8 cellular contexts compared by ENCODE assay signal in the genomic region with DNA sequence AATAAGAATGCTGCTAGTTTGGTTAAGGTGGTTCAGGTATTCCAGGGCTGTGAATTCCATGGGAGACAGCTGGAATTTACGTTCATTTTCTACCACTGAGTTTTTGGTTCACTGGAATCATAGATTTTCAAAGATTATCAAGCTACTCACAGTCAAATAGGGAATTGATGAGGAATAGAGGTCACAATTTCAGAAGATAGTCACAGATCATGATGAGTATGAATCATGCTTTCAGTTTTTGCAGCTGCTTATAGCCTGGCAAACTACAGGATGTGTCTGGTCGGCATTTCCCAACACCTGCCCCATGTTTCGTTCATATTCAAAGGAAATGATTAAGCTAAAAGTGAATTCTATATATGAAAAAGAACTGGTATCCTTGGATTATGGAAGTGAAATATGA. TPM values are rescaled to one million over a fixed set of nuclear protein-coding genes. Genes with fewer than 3 reads are reported as not detected.
DNase-seq lines count a peak whose midpoint lies in the region; ATAC-seq lines count a peak whose summit lies in the region.

No MANE protein-coding gene starts in this region.

- no peak overlapping the region for H3K27ac ChIP-seq in CD4-positive, alpha-beta memory T cell (ENCODE audit: low read depth, low read length)

- POLR2A ChIA-PET in CD4-positive, alpha-beta memory T cell (lab: Charles Lee; ENCODE audit: partially characterized antibody) = interaction anchor here (1.6 kb wide), 1 partner anchor 59 kb away, joined by 5 read pairs; a partner anchor contains a TSS

- H3K36me3 ChIP-seq in CD4-positive, alpha-beta memory T cell (ENCODE audit: insufficient read depth, low read length) = no peaks in the 10 kb centered on the region

- peaks cover 21% of the 10 kb centered on the region for H3K4me1 ChIP-seq in CD4-positive, alpha-beta memory T cell (ENCODE audit: insufficient read depth, low read length)

- no peaks in the 10 kb centered on the region for H3K27me3 Mint-ChIP-seq in CD4-positive, alpha-beta memory T cell
- no peaks in the 10 kb centered on the region for H3K27me3 Mint-ChIP-seq in activated naive CD4-positive, alpha-beta T cell treated with anti-CD3 and anti-CD28 coated beads for 36 hours (ENCODE audit: low read depth)

- no peaks in the 10 kb centered on the region for H3K9me3 Mint-ChIP-seq in CD4-positive, alpha-beta memory T cell
- no peaks in the 10 kb centered on the region for H3K9me3 Mint-ChIP-seq in activated naive CD4-positive, alpha-beta T cell treated with anti-CD3 and anti-CD28 coated beads for 36 hours

- CTCF ChIA-PET in CD4-positive, alpha-beta memory T cell (lab: Charles Lee; ENCODE audit: partially characterized antibody) = interaction anchor here (1.5 kb wide), 1 partner anchor 10 kb away, joined by 5 read pairs; no protein-coding TSS in a partner anchor
- CTCF ChIA-PET in activated naive CD4-positive, alpha-beta T cell treated with anti-CD3 and anti-CD28 coated beads for 36 hours (lab: Charles Lee) = interaction anchor here (1.0 kb wide), 1 partner anchor 216 kb away, joined by 3 read pairs; no protein-coding TSS in a partner anchor

- peaks cover 0 to 7% (median 3%) of the 10 kb centered on the region in 4 donors for H3K4me1 Mint-ChIP-seq in CD4-positive, alpha-beta memory T cell
- H3K4me1 Mint-ChIP-seq in activated naive CD4-positive, alpha-beta T cell treated with anti-CD3 and anti-CD28 coated beads for 36 hours (ENCODE audit: low read depth) = no peaks in the 10 kb centered on the region

- peaks cover 8 to 17% of the 10 kb centered on the region in 2 donors for H3K36me3 Mint-ChIP-seq in CD4-positive, alpha-beta memory T cell
- H3K36me3 Mint-ChIP-seq in activated naive CD4-positive, alpha-beta T cell treated with anti-CD3 and anti-CD28 coated beads for 36 hours (ENCODE audit: low read depth) = peaks cover 10% of the 10 kb centered on the region

- no peaks in the 10 kb centered on the region for H3K27me3 ChIP-seq in CD4-positive, alpha-beta memory T cell (ENCODE audit: insufficient read depth, low read length)

- H3K4me3 Mint-ChIP-seq in CD4-positive, alpha-beta memory T cell = peak overlapping the region in 7 of 8 donors; percentile 19 to 73 (median 39)
- H3K4me3 Mint-ChIP-seq in activated naive CD4-positive, alpha-beta T cell treated with anti-CD3 and anti-CD28 coated beads for 36 hours = no peak overlapping the region

- no peak overlapping the region for H3K4me3 ChIP-seq in CD4-positive, alpha-beta memory T cell (ENCODE audit: low read length in 2 of 2)

- no peaks in the 10 kb centered on the region for H3K9me3 ChIP-seq in CD4-positive, alpha-beta memory T cell (ENCODE audit: control insufficient read depth in 1 of 2, low read length in 2 of 2)

- intact Hi-C loops in CD4-positive, alpha-beta memory T cell (cut with micrococcal nuclease) = no loop called here
- intact Hi-C loops in activated naive CD4-positive, alpha-beta T cell treated with anti-CD3 and anti-CD28 coated beads for 36 hours (cut with micrococcal nuclease) = loop anchor here (1.0 to 10.0 kb wide), 7 partner anchors 59 to 1587 kb away; a partner anchor contains a TSS

- DNase-seq in CD4-positive, alpha-beta memory T cell = no peak
- DNase-seq in activated naive CD4-positive, alpha-beta T cell treated with anti-CD3 and anti-CD28 coated beads for 36 hours = peak; percentile 72
- DNase-seq in DMS79 treated with DMSO at 0.1 percent for 48 hours (lab: John Stamatoyannopoulos, UW) (no peak), NCI-H146 treated with DMSO at 0.1 percent for 48 hours (lab: John Stamatoyannopoulos, UW; ENCODE audit: unreplicated experiment) (no peak), NCI-H1436 (lab: John Stamatoyannopoulos, UW) (no peak)
- no peak for DNase-seq in central memory CD4-positive, alpha-beta T cell

- peak overlapping the region in 4 of 7 donors; percentile 42 to 64 (median 53) for H3K27ac Mint-ChIP-seq in CD4-positive, alpha-beta memory T cell
- H3K27ac Mint-ChIP-seq in activated naive CD4-positive, alpha-beta T cell treated with anti-CD3 and anti-CD28 coated beads for 36 hours = peak overlapping the region; percentile 72

- ATAC-seq in GM19455 (IDR thresholded peaks at IDR 0.05; ENCODE audit: unreplicated experiment) (peak; percentile 92), HG03439 (IDR thresholded peaks at IDR 0.05; ENCODE audit: unreplicated experiment) (peak; percentile 96)

RNA-seq across cellular contexts. Expression of a gene that starts 58.7 kb away (rescaled TPM):
- total RNA-seq in CD4-positive, alpha-beta memory T cell = 10 to 100 TPM; 11.8 to 16.0 TPM
- 10 to 100 TPM; 16.4 to 28.7 TPM for polyA plus RNA-seq in CD4-positive, alpha-beta memory T cell
- total RNA-seq in activated naive CD4-positive, alpha-beta T cell treated with anti-CD3 and anti-CD28 coated beads for 36 hours = 10 to 100 TPM; 15.5 to 18.5 TPM
